ENCODE assay signal across 8 cellular contexts in genomic region chr1:39539252-39539790, GRCh38. TPM values are rescaled to one million over a fixed set of nuclear protein-coding genes. Genes with fewer than 3 reads are reported as not detected.
DNase-seq lines count a peak whose midpoint lies in the region; ATAC-seq and TF ChIP-seq lines count a peak whose summit lies in the region.

No MANE protein-coding gene starts in this region.

- no peaks in the 10 kb centered on the region for H3K27me3 Mint-ChIP-seq in activated T-helper 17 cell treated with anti-CD3 and anti-CD28 coated beads, Interleukin-2, amount 50 U/mL, for 72 hours

- POLR2A ChIA-PET in IMR-90 (lab: Charles Lee; ENCODE audit: unreplicated experiment) = no interaction called here

- H2BK15ac ChIP-seq in IMR-90 (ENCODE audit: low read depth, low read length) = no peak overlapping the region; the same call in 2 of the 3 replicates

- no peaks in the 10 kb centered on the region for H3K79me2 ChIP-seq in osteoblast (ENCODE audit: insufficient read depth, low read length)

- H3K4ac ChIP-seq in IMR-90 (ENCODE audit: low read depth, low read length) = no peak overlapping the region

- no peak for TF ChIP-seq POLR2A in IMR-90 (IDR thresholded peaks at IDR 0.05; ENCODE audit: low read depth, low read length)

- H3K4me1 ChIP-seq in IMR-90 (ENCODE audit: control insufficient read depth, insufficient read depth, low read length) (peaks cover 3% of the 10 kb centered on the region), osteoblast (ENCODE audit: insufficient read depth, low read length) (peaks cover 25% of the 10 kb centered on the region)

- H2AFZ ChIP-seq in IMR-90 (replicated peaks; ENCODE audit: low read length, poor library complexity) (peak overlapping the region; percentile 69), osteoblast (ENCODE audit: low read length) (peak overlapping the region; percentile 36)

- no peaks in the 10 kb centered on the region for H3K27me3 ChIP-seq in IMR-90 (ENCODE audit: control insufficient read depth, insufficient read depth, low read length)
- no peaks in the 10 kb centered on the region for H3K27me3 ChIP-seq in osteoblast (ENCODE audit: insufficient read depth, low read length)

- no peak overlapping the region for H3K23ac ChIP-seq in IMR-90 (ENCODE audit: low read depth, low read length)

- no peaks in the 10 kb centered on the region for H3K4me1 Mint-ChIP-seq in activated T-helper 17 cell treated with anti-CD3 and anti-CD28 coated beads, Interleukin-2, amount 50 U/mL, for 72 hours

- H3K79me1 ChIP-seq in IMR-90 (ENCODE audit: low read depth in 1 of 2, low read length in 2 of 2) = 0 out of 4 replicates have a peak, but pooled peaks cover 0 to 7% of the 10 kb centered on the region in 2 experiments

- TF ChIP-seq RAD21 in IMR-90 (IDR thresholded peaks at IDR 0.05; ENCODE audit: low read length) = peak; percentile 89

- in situ Hi-C loops in IMR-90 (cut with MboI; ENCODE audit: low sequenced_read_pairs) = loop anchor here (5.0 to 25.0 kb wide), 3 partner anchors 52 to 677 kb away; partner anchors contain the start of genes MYCBP and RRAGC

- intact Hi-C loops in IMR-90 (cut with micrococcal nuclease) = loop anchor here (1.0 to 5.0 kb wide), 4 partner anchors 62 to 441 kb away; no protein-coding TSS in a partner anchor

- H3K36me3 ChIP-seq in IMR-90 (ENCODE audit: control insufficient read depth, insufficient read depth, low read length) = peaks cover 4% of the 10 kb centered on the region
- peaks cover 21% of the 10 kb centered on the region for H3K36me3 ChIP-seq in osteoblast (ENCODE audit: insufficient read depth, low read length)

- H3K9me3 Mint-ChIP-seq in activated T-helper 17 cell treated with anti-CD3 and anti-CD28 coated beads, Interleukin-2, amount 50 U/mL, for 72 hours = no peaks in the 10 kb centered on the region

- peak overlapping the region; percentile 20; the same call in 1 of the 2 replicates for H2BK120ac ChIP-seq in IMR-90 (ENCODE audit: low read depth, low read length)

- H3K4me3 ChIP-seq in IMR-90 (ENCODE audit: insufficient read depth, low read depth, low read length) (no peak overlapping the region), osteoblast (ENCODE audit: insufficient read depth, low read length) (no peak overlapping the region)

- H3K4me3 Mint-ChIP-seq in activated T-helper 17 cell treated with anti-CD3 and anti-CD28 coated beads, Interleukin-2, amount 50 U/mL, for 72 hours = no peak overlapping the region

- no peak overlapping the region for H3K56ac ChIP-seq in IMR-90 (ENCODE audit: extremely low read depth, insufficient read depth, low read length)

- H3K9me3 ChIP-seq in IMR-90 (ENCODE audit: control insufficient read depth, insufficient read depth, low read length) (no peaks in the 10 kb centered on the region), osteoblast (ENCODE audit: low read depth, low read length) (no peaks in the 10 kb centered on the region)

- H2BK20ac ChIP-seq in IMR-90 (ENCODE audit: low read depth, low read length) = no peak overlapping the region

- peaks cover 6% of the 10 kb centered on the region for H4K20me1 ChIP-seq in IMR-90 (ENCODE audit: insufficient read depth, low read length)
- H4K20me1 ChIP-seq in osteoblast (ENCODE audit: insufficient read depth, low read length) = no peaks in the 10 kb centered on the region

- H3K4me2 ChIP-seq in IMR-90 (ENCODE audit: low read depth, low read length) = no peak overlapping the region
- H3K4me2 ChIP-seq in osteoblast (ENCODE audit: insufficient read depth, low read length) = no peak overlapping the region

- peak; percentile 73 for DNase-seq in DMS79 treated with DMSO at 0.1 percent for 48 hours (lab: John Stamatoyannopoulos, UW)
- no peak for DNase-seq in DMS79 (lab: John Stamatoyannopoulos, UW)
- DNase-seq in IMR-90 = peak; percentile 72
- DNase-seq in OCI-M2 (lab: John Stamatoyannopoulos, UW; ENCODE audit: unreplicated experiment) = peak; percentile 27
- peak; percentile 74 for DNase-seq in germinal center (ENCODE audit: low spot score)
- DNase-seq in osteoblast (ENCODE audit: insufficient read length, low spot score, missing footprints) = peak; percentile 92

- peak; percentile 90 for TF ChIP-seq CTCF in IMR-90 (conservative IDR thresholded peaks at IDR 0.05; ENCODE audit: low read depth, low read length)
- TF ChIP-seq CTCF in osteoblast (IDR thresholded peaks at IDR 0.05; ENCODE audit: extremely low read depth, low read depth, low read length) = peak; percentile 98

- peak overlapping the region; percentile 2 for H2AK9ac ChIP-seq in IMR-90 (replicated peaks; ENCODE audit: low read depth, low read length, poor library complexity)

- H4K8ac ChIP-seq in IMR-90 (ENCODE audit: low read depth in 2 of 2, low read length in 2 of 2) = 0 out of 4 replicates have a peak overlapping the region, but pooled peaks of 1 of the 2 experiments have one; percentile 43

- no peak overlapping the region for H3K27ac ChIP-seq in IMR-90 (ENCODE audit: insufficient read depth, low read length)
- H3K27ac ChIP-seq in osteoblast (ENCODE audit: low read depth, low read length) = peak overlapping the region; percentile 96

- H3K18ac ChIP-seq in IMR-90 (ENCODE audit: low read depth, low read length) = no peak overlapping the region

- H4K5ac ChIP-seq in IMR-90 (ENCODE audit: low read depth, low read length) = no peak overlapping the region

- H3K9me1 ChIP-seq in IMR-90 (ENCODE audit: insufficient read depth, low read length) = peaks cover 3% of the 10 kb centered on the region; the same call in 1 of the 2 replicates

- 0 out of 2 replicates have a peak overlapping the region, but pooled peaks have one; percentile 1 for H2AK5ac ChIP-seq in IMR-90 (ENCODE audit: low read depth, low read length)

- peaks cover 74% of the 10 kb centered on the region for H3K36me3 Mint-ChIP-seq in activated T-helper 17 cell treated with anti-CD3 and anti-CD28 coated beads, Interleukin-2, amount 50 U/mL, for 72 hours (ENCODE audit: low read depth)

- dilution Hi-C loops in IMR-90 (cut with HindIII; ENCODE audit: low sequenced_read_pairs, unreplicated experiment) = no loop called here

- H3K9ac ChIP-seq in IMR-90 (ENCODE audit: low read depth, low read length) = no peak overlapping the region

- peak overlapping the region; percentile 2 for H3K27ac Mint-ChIP-seq in activated T-helper 17 cell treated with anti-CD3 and anti-CD28 coated beads, Interleukin-2, amount 50 U/mL, for 72 hours

- ATAC-seq in IMR-90 (ENCODE audit: low read depth) = peak; percentile 95
- peak; percentile 92 for ATAC-seq in activated T-helper 17 cell treated with anti-CD3 and anti-CD28 coated beads, Interleukin-2, amount 50 U/mL, for 72 hours (replicated peaks)
- ATAC-seq in HG03045 (IDR thresholded peaks at IDR 0.05; ENCODE audit: unreplicated experiment) = no peak

- no peak overlapping the region for H4K91ac ChIP-seq in IMR-90 (ENCODE audit: insufficient read depth, low read depth, low read length)

- H3K14ac ChIP-seq in IMR-90 (replicated peaks; ENCODE audit: low read depth, low read length) = no peak overlapping the region

- CTCF ChIA-PET in IMR-90 (lab: Yijun Ruan, JAX) = interaction anchor here (0.6 to 2.0 kb wide), 15 partner anchors 34 to 441 kb away, joined by 3 to 11 read pairs (median 4); partner anchors contain the start of gene MACF1

- H2BK5ac ChIP-seq in IMR-90 (ENCODE audit: low read depth, low read length, poor library complexity, severe bottlenecking) = no peak overlapping the region

- WGBS in IMR-90 (ENCODE audit: extremely low coverage in 2 of 2, insufficient read length in 1 of 2), 2 experiments = 31% methylated on average over 3 of the region's 5 CpGs; no CpG with 5 or more reads in 1 of the 2 experiments

- no TSS peak for BruUV-seq in IMR-90 (replicated peaks; lab: Mats Ljungman, UMichigan)

TF ChIP-seq in IMR-90, 13 proteins besides CTCF, POLR2A, EP300 and RAD21:
- peak; percentile 90 for TF ChIP-seq MXI1 (IDR thresholded peaks at IDR 0.05; ENCODE audit: borderline replicate concordance, low read depth, low read length)
- TF ChIP-seq SMC3 (IDR thresholded peaks at IDR 0.05; ENCODE audit: low read depth, low read length) = peak; percentile 68
- TF ChIP-seq BHLHE40 (IDR thresholded peaks at IDR 0.05; ENCODE audit: low read depth, low read length) = no peak

RNA-seq across cellular contexts. Expression of gene PABPC4, which starts 37.3 kb away (rescaled TPM):
- total RNA-seq in IMR-90 (2012; rRNA removed) = 74.9 and 78.6 TPM in 2 replicates
- 90.3 and 108 TPM in 2 replicates for polyA plus RNA-seq in IMR-90 (2012; rRNA removed)
- polyA plus RNA-seq in IMR-90 (2012; cell fraction: cytosol; rRNA removed) = 85.8 and 94.9 TPM in 2 replicates
- polyA plus RNA-seq in IMR-90 (2012; cell fraction: nucleus; rRNA removed; ENCODE audit: low replicate concordance) = 274 and 320 TPM in 2 replicates
- 100 to 1,000 TPM; 181 to 246 TPM for total RNA-seq in activated T-helper 17 cell treated with anti-CD3 and anti-CD28 coated beads, Interleukin-2, amount 50 U/mL, for 72 hours
- total RNA-seq in osteoblast = 158 and 182 TPM in 2 replicates

RNA-seq across cellular contexts. Expression of gene BMP8A, which starts 47.9 kb away (rescaled TPM):
- total RNA-seq in IMR-90 (2012; rRNA removed) (not detected in 2 replicates), osteoblast (0.72 and 2.4 TPM in 2 replicates)
- not detected in 2 replicates for polyA plus RNA-seq in IMR-90 (2012; rRNA removed)
- 0.05 TPM in 1 of 2 replicates, not detected in the other for polyA plus RNA-seq in IMR-90 (2012; cell fraction: cytosol; rRNA removed)
- not detected in 2 replicates for polyA plus RNA-seq in IMR-90 (2012; cell fraction: nucleus; rRNA removed; ENCODE audit: low replicate concordance)
- under 1 TPM in 1 of 2 donors, not detected in 1; 0.30 TPM for total RNA-seq in activated T-helper 17 cell treated with anti-CD3 and anti-CD28 coated beads, Interleukin-2, amount 50 U/mL, for 72 hours
